Comparison of ENCODE assay signal across 13 cellular contexts in genomic region chr15:57562220-57562769, GRCh38. TPM values are rescaled to one million over a fixed set of nuclear protein-coding genes. Genes with fewer than 3 reads are reported as not detected.
DNase-seq lines count a peak whose midpoint lies in the region; FAIRE-seq and TF ChIP-seq lines count a peak whose summit lies in the region.
"Had no signal": no experiment of that assay in that cellular context is flagged by ENCODE, and none has a peak within 500 bp of the region (broad histone marks: within the 10 kb centered on the region; RNA-seq: fewer than 3 reads in every experiment).

No MANE protein-coding gene starts in this region.

- TF ChIP-seq EP300 in H1 (IDR thresholded peaks at IDR 0.05; ENCODE audit: borderline replicate concordance in 1 of 2, low read depth in 2 of 2, low read length in 2 of 2), result no peak

- no peak overlapping the region for H3K18ac ChIP-seq in H1 (ENCODE audit: extremely low read depth, low read length)

- no peaks in the 10 kb centered on the region for H3K36me3 ChIP-seq in BLaER1 treated with 17β-estradiol and CSF1 and Interleukin-3, amounts not matched to agents 10 nM and 100 nM
- H3K36me3 ChIP-seq in PC-9 (ENCODE audit: low read depth) (no peaks in the 10 kb centered on the region), H1 (ENCODE audit: control insufficient read depth in 2 of 4, insufficient read depth in 4 of 4, low read length in 3 of 4) (no peaks in the 10 kb centered on the region)
- H3K36me3 ChIP-seq in CD8-positive, alpha-beta memory T cell (ENCODE audit: insufficient read depth, low read length), result no peaks in the 10 kb centered on the region
- H3K36me3 ChIP-seq: ascending aorta had no signal

- H3K56ac ChIP-seq in H1 (replicated peaks; ENCODE audit: insufficient read length, low read depth, low read length), result no peak overlapping the region

- no peak for TF ChIP-seq RAD21 in H1 (IDR thresholded peaks at IDR 0.05 in 1 of 2, conservative IDR thresholded peaks at IDR 0.05 in 1 of 2; ENCODE audit: low read depth in 2 of 2, low read length in 2 of 2)

- no peak overlapping the region for H2BK20ac ChIP-seq in H1 (ENCODE audit: low read length)

- peaks cover 6% of the 10 kb centered on the region; the same call in 1 of the 2 replicates for H3F3A ChIP-seq in PC-9 (ENCODE audit: insufficient read depth, low read depth)

- no peak overlapping the region for H3K4me3 ChIP-seq in BLaER1 treated with 17β-estradiol and CSF1 and Interleukin-3, amounts not matched to agents 10 nM and 100 nM
- no peak overlapping the region for H3K4me3 ChIP-seq in PC-9
- H3K4me3 ChIP-seq in H1 (ENCODE audit: extremely low read depth in 1 of 4, insufficient read depth in 2 of 4, low read depth in 3 of 4, low read length in 4 of 4), result no peak overlapping the region
- no peak overlapping the region for H3K4me3 ChIP-seq in CD8-positive, alpha-beta memory T cell (ENCODE audit: low read length)
- H3K4me3 ChIP-seq: ascending aorta had no signal

- intact Hi-C loops in PC-9 (cut with micrococcal nuclease; ENCODE audit: unreplicated experiment), result no loop called here

- H3K4ac ChIP-seq in H1 (replicated peaks; ENCODE audit: insufficient read length, low read depth, low read length), result no peak overlapping the region

- no peak overlapping the region for H3K9ac ChIP-seq in BLaER1 treated with 17β-estradiol and CSF1 and Interleukin-3, amounts not matched to agents 10 nM and 100 nM
- H3K9ac ChIP-seq in H1 (replicated peaks in 1 of 4; ENCODE audit: extremely low read depth in 1 of 4, low read depth in 3 of 4, low read length in 3 of 4), result no peak overlapping the region

- H4K20me1 ChIP-seq in BLaER1 treated with 17β-estradiol and CSF1 and Interleukin-3, amounts not matched to agents 10 nM and 100 nM, result no peaks in the 10 kb centered on the region
- H4K20me1 ChIP-seq in PC-9 (ENCODE audit: insufficient read depth) (no peaks in the 10 kb centered on the region), H1 (replicated peaks in 1 of 2; ENCODE audit: control insufficient read depth in 1 of 2, insufficient read depth in 2 of 2, low read length in 2 of 2) (no peaks in the 10 kb centered on the region)

- H2BK12ac ChIP-seq in H1 (ENCODE audit: low read depth, low read length), result no peak overlapping the region

- BruUV-seq in PC-9 (replicated peaks; lab: Mats Ljungman, UMichigan), result TSS peak; percentile 85

- no peaks in the 10 kb centered on the region for H3K27me3 ChIP-seq in BLaER1 treated with 17β-estradiol and CSF1 and Interleukin-3, amounts not matched to agents 10 nM and 100 nM
- no peaks in the 10 kb centered on the region for H3K27me3 ChIP-seq in PC-9 (ENCODE audit: insufficient read depth, low read depth)
- H3K27me3 ChIP-seq in H1 (replicated peaks in 1 of 4; ENCODE audit: control insufficient read depth in 3 of 4, extremely low read depth in 1 of 4, insufficient read depth in 3 of 4, low read length in 3 of 4), result no peaks in the 10 kb centered on the region
- no peaks in the 10 kb centered on the region for H3K27me3 ChIP-seq in CD8-positive, alpha-beta memory T cell (ENCODE audit: insufficient read depth, low read length, poor library complexity, severe bottlenecking)
- H3K27me3 ChIP-seq: ascending aorta had no signal

- H3K27ac ChIP-seq in BLaER1 treated with 17β-estradiol and CSF1 and Interleukin-3, amounts not matched to agents 10 nM and 100 nM, result peak overlapping the region in 2 of 11 experiments; percentile 13 to 31; a peak in 2 of 22 replicates
- H3K27ac ChIP-seq in PC-9 (peak overlapping the region; percentile 96), H1 (ENCODE audit: low read depth, low read length) (no peak overlapping the region)
- H3K27ac ChIP-seq in CD8-positive, alpha-beta memory T cell (ENCODE audit: low read depth, low read length), result no peak overlapping the region
- H3K27ac ChIP-seq: ascending aorta had no signal

- DNase-seq in PC-9 (no peak), H1 (ENCODE audit: low read depth in 1 of 2, low spot score in 2 of 2) (no peak), islet precursor cell (peak; percentile 75), NCI-H187 (lab: John Stamatoyannopoulos, UW) (no peak), superior temporal gyrus (ENCODE audit: extremely low spot score) (no peak), DMS 273 (lab: John Stamatoyannopoulos, UW; ENCODE audit: unreplicated experiment) (no peak)
- DNase-seq in CD8-positive, alpha-beta memory T cell, result no peak
- DNase-seq: DMS79, mammary epithelial cell, NCI-H1436 treated with DMSO at 0.1 percent for 48 hours, NCI-H446 treated with DMSO at 0.1 percent for 48 hours had no signal

- H3K4me1 Mint-ChIP-seq in CD8-positive, alpha-beta memory T cell, result peaks cover 18 to 38% (median 27%) of the 10 kb centered on the region in 3 donors

- H3K79me1 ChIP-seq in H1 (ENCODE audit: low read depth, low read length), result no peaks in the 10 kb centered on the region

- TF ChIP-seq POLR2A in H1 (IDR thresholded peaks at IDR 0.05; ENCODE audit: control extremely low read depth in 1 of 2, low read depth in 2 of 2, low read length in 2 of 2), result no peak

- H3K9me3 Mint-ChIP-seq in CD8-positive, alpha-beta memory T cell, result no peaks in the 10 kb centered on the region

- peak overlapping the region in 7 of 11 experiments; percentile 11 to 62 (median 36); a peak in 9 of 22 replicates for H3K4me2 ChIP-seq in BLaER1 treated with 17β-estradiol and CSF1 and Interleukin-3, amounts not matched to agents 10 nM and 100 nM
- H3K4me2 ChIP-seq in PC-9 (no peak overlapping the region), H1 (ENCODE audit: insufficient read depth in 1 of 2, low read depth in 2 of 2, low read length in 2 of 2) (no peak overlapping the region)

- H3K4me3 Mint-ChIP-seq in CD8-positive, alpha-beta memory T cell, result no peak overlapping the region

- H3K9me3 ChIP-seq in BLaER1 treated with 17β-estradiol and CSF1 and Interleukin-3, amounts not matched to agents 10 nM and 100 nM (replicated peaks in 1 of 11), result 0 out of 22 replicates have a peak, but pooled peaks cover 0 to 2% (median 0%) of the 10 kb centered on the region in 11 experiments
- no peaks in the 10 kb centered on the region for H3K9me3 ChIP-seq in PC-9 (ENCODE audit: insufficient read depth, low read depth)
- H3K9me3 ChIP-seq in H1 (ENCODE audit: insufficient read depth in 2 of 2, low read depth in 1 of 2, low read length in 1 of 2), result no peaks in the 10 kb centered on the region
- H3K9me3 ChIP-seq in CD8-positive, alpha-beta memory T cell (ENCODE audit: low read length), result no peaks in the 10 kb centered on the region
- H3K9me3 ChIP-seq: ascending aorta had no signal

- no peak overlapping the region for H4K5ac ChIP-seq in H1 (ENCODE audit: insufficient read length, low read depth, low read length)

- WGBS in H1 (ENCODE audit: extremely low coverage in 1 of 2, insufficient coverage in 1 of 2, insufficient read length in 1 of 2, insufficient replicate concordance in 2 of 2, low coverage in 1 of 2, low lambda C conversion rate in 2 of 2, missing lambda C conversion rate in 1 of 2), 2 experiments, result 75% methylated on average over 11 of the region's 11 CpGs; no CpG with 5 or more reads in 1 of the 2 experiments

- H2AK5ac ChIP-seq in H1 (ENCODE audit: low read depth, low read length), result no peak overlapping the region

- TF ChIP-seq CTCF in PC-9 (conservative IDR thresholded peaks at IDR 0.05), result no peak
- no peak for TF ChIP-seq CTCF in H1 (IDR thresholded peaks at IDR 0.05; ENCODE audit: control extremely low read depth in 1 of 3, insufficient read depth in 1 of 3, low read depth in 1 of 3, low read length in 3 of 3)

- CTCF ChIA-PET in PC-9 (lab: Charles Lee), result no interaction called here
- CTCF ChIA-PET in H1 (lab: Charles Lee; ENCODE audit: partially characterized antibody), result interaction anchor here (0.8 to 3.2 kb wide), 8 partner anchors 9 to 189 kb away, joined by 3 to 34 read pairs (median 3); no protein-coding TSS in a partner anchor
- CTCF ChIA-PET in CD8-positive, alpha-beta memory T cell (lab: Charles Lee), result no interaction called here

- H3K36me3 Mint-ChIP-seq in CD8-positive, alpha-beta memory T cell, result no peaks in the 10 kb centered on the region

- POLR2A ChIA-PET in PC-9 (lab: Charles Lee; ENCODE audit: unreplicated experiment) (no interaction called here), H1 (lab: Charles Lee; ENCODE audit: partially characterized antibody) (no interaction called here)
- POLR2A ChIA-PET in CD8-positive, alpha-beta memory T cell (lab: Charles Lee), result no interaction called here

- peaks cover 11 to 36% of the 10 kb centered on the region in 2 donors for H3K27me3 Mint-ChIP-seq in CD8-positive, alpha-beta memory T cell

- H3K23ac ChIP-seq in H1 (ENCODE audit: insufficient read length), result no peak overlapping the region

- H4K8ac ChIP-seq in H1 (ENCODE audit: extremely low read depth, insufficient read depth, low read length), result no peak overlapping the region

- H3K14ac ChIP-seq in H1 (ENCODE audit: insufficient read length), result no peak overlapping the region

- H3K9me2 ChIP-seq in PC-9 (ENCODE audit: insufficient read depth), result no peaks in the 10 kb centered on the region

- H3K79me2 ChIP-seq in PC-9 (ENCODE audit: low read depth) (no peaks in the 10 kb centered on the region), H1 (ENCODE audit: control insufficient read depth in 1 of 2, insufficient read depth in 2 of 2, low read length in 2 of 2) (no peaks in the 10 kb centered on the region)

- no peaks in the 10 kb centered on the region; the same call in 1 of the 2 replicates for H3K23me2 ChIP-seq in H1 (ENCODE audit: low read depth, low read length)

- H2AFZ ChIP-seq in PC-9, result no peak overlapping the region
- H2AFZ ChIP-seq in H1 (ENCODE audit: low read length), result no peak overlapping the region

- no peak overlapping the region for H2BK120ac ChIP-seq in H1 (replicated peaks; ENCODE audit: low read depth, low read length)

- no peak overlapping the region for H4K91ac ChIP-seq in H1 (replicated peaks; ENCODE audit: insufficient read length, low read length)

- H2BK5ac ChIP-seq in H1 (ENCODE audit: low read depth, low read length), result no peak overlapping the region

- H3K27ac Mint-ChIP-seq in CD8-positive, alpha-beta memory T cell, result no peak overlapping the region

- H2BK15ac ChIP-seq in H1 (ENCODE audit: low read length), result 0 out of 2 replicates have a peak overlapping the region, but pooled peaks have one; percentile 33

- no peak for FAIRE-seq in H1 (lab: Jason Lieb, UNC)

- H3K4me1 ChIP-seq in BLaER1 treated with 17β-estradiol and CSF1 and Interleukin-3, amounts not matched to agents 10 nM and 100 nM, result peaks cover 27 to 39% (median 31%) of the 10 kb centered on the region in 10 experiments
- H3K4me1 ChIP-seq in PC-9 (replicated peaks; ENCODE audit: insufficient read depth) (peaks cover 11% of the 10 kb centered on the region), H1 (replicated peaks in 1 of 4; ENCODE audit: control insufficient read depth in 3 of 4, insufficient read depth in 4 of 4, low read length in 3 of 4) (peaks cover 1 to 4% (median 2%) of the 10 kb centered on the region in 4 experiments; a peak in 3 of 7 replicates)
- H3K4me1 ChIP-seq in CD8-positive, alpha-beta memory T cell (ENCODE audit: insufficient read depth, low read length), result peaks cover 17% of the 10 kb centered on the region

RNA-seq across cellular contexts. Expression of gene MYZAP, which starts 29.4 kb away (rescaled TPM):
- total RNA-seq in PC-9 (2021), result 3.5 and 5.9 TPM in 2 replicates
- total RNA-seq in H1 (2021; fragmentation: NEBNext Ultra II Directional; extraction: Animal tissue kit (Norgen Biotek cat#: 25700)), result 0.65 and 0.94 TPM in 2 replicates
- polyA plus RNA-seq in H1 (2011; rRNA removed), result 0.25 and 0.41 TPM in 2 replicates
- 0.71 TPM for polyA plus RNA-seq in H1 (2011; cell fraction: cytosol; rRNA removed)
- polyA plus RNA-seq in H1 (2011; cell fraction: nucleus; rRNA removed), result 0.29 TPM
- 0.67 to 0.99 TPM (median 0.90 TPM) in 4 replicates for polyA plus RNA-seq in H1 (2012, experiment 1 of 2)
- 0.10 TPM for polyA plus RNA-seq in H1 (2012, experiment 2 of 2)
- polyA plus RNA-seq in H1 (2013, experiment 1 of 2), result 0.47 TPM
- 0.53 TPM for polyA plus RNA-seq in H1 (2013, experiment 2 of 2)
- 0.09 TPM in 1 of 2 replicates, not detected in the other for polyA minus RNA-seq in H1 (2011; rRNA and poly(A)+ RNA removed)
- not detected for polyA minus RNA-seq in H1 (2011; cell fraction: cytosol; rRNA and poly(A)+ RNA removed)
- polyA minus RNA-seq in H1 (2011; cell fraction: nucleus; rRNA and poly(A)+ RNA removed), result not detected
- not detected for total RNA-seq in CD8-positive, alpha-beta memory T cell
- polyA plus RNA-seq in CD8-positive, alpha-beta memory T cell, result not detected

Comparison
In these comparisons a context has a peak if more than half of its experiments do, and no peak if none do; other contexts are left out.
1. H3K4me2 ChIP-seq: peak in BLaER1 treated with 17β-estradiol and CSF1 and Interleukin-3, amounts not matched to agents 10 nM and 100 nM (7 of 11); none in PC-9 (single experiment) and H1 (0 of 2).